In genomic region chr19:48634036-48634342, GRCh38 we compare ENCODE assay signal across 8 cellular contexts. TPM values are rescaled to one million over a fixed set of nuclear protein-coding genes. Genes with fewer than 3 reads are reported as not detected.
DNase-seq lines count a peak whose midpoint lies in the region; ATAC-seq and TF ChIP-seq lines count a peak whose summit lies in the region.

No MANE protein-coding gene starts in this region.

- H3K9me3 ChIP-seq in SU-DHL-6 (ENCODE audit: insufficient read depth, low read length) (no peaks in the 10 kb centered on the region), skeletal muscle satellite cell (replicated peaks; ENCODE audit: low read length) (no peaks in the 10 kb centered on the region)

- H3K4me2 ChIP-seq in SU-DHL-6 (ENCODE audit: low read depth, low read length, poor library complexity, severe bottlenecking) = peak overlapping the region; percentile 89
- H3K4me2 ChIP-seq in skeletal muscle satellite cell (ENCODE audit: low read length) = peak overlapping the region; percentile 86

- no peaks in the 10 kb centered on the region for H3K9me2 ChIP-seq in SU-DHL-6 (replicated peaks; ENCODE audit: insufficient read depth, low read length)

- no peaks in the 10 kb centered on the region for H3K79me2 ChIP-seq in SU-DHL-6 (ENCODE audit: insufficient read depth, low read length)

- no peak for DNase-seq in fibroblast of mammary gland (ENCODE audit: low read depth)
- DNase-seq in germinal center (ENCODE audit: low spot score) = no peak
- no peak for DNase-seq in G401 (ENCODE audit: low spot score)
- DNase-seq in NCI-H748 (lab: John Stamatoyannopoulos, UW; ENCODE audit: unreplicated experiment) = no peak

- H3K4me3 ChIP-seq in GM12875 (ENCODE audit: low read depth, low read length) (peak overlapping the region; percentile 47), SU-DHL-6 (ENCODE audit: insufficient read depth, low read length, poor library complexity, severe bottlenecking) (peak overlapping the region; percentile 52), fibroblast of mammary gland (ENCODE audit: control insufficient read depth, low read depth, low read length) (peak overlapping the region; percentile 33), skeletal muscle satellite cell (ENCODE audit: low read length) (peak overlapping the region; percentile 65)

- H3F3A ChIP-seq in SU-DHL-6 (ENCODE audit: insufficient read depth) = peaks cover 21% of the 10 kb centered on the region

- peak overlapping the region; percentile 93 for H3K9ac ChIP-seq in SU-DHL-6 (ENCODE audit: low read length)
- H3K9ac ChIP-seq in skeletal muscle satellite cell (ENCODE audit: low read depth, low read length) = peak overlapping the region; percentile 68

- H4K20me1 ChIP-seq in SU-DHL-6 (ENCODE audit: low read depth, low read length) = no peaks in the 10 kb centered on the region

- peak overlapping the region; percentile 67 for H3K27ac ChIP-seq in SU-DHL-6 (ENCODE audit: low read depth, low read length)

- no peaks in the 10 kb centered on the region for H3K36me3 ChIP-seq in SU-DHL-6 (ENCODE audit: low read length)
- no peaks in the 10 kb centered on the region for H3K36me3 ChIP-seq in skeletal muscle satellite cell (ENCODE audit: insufficient read depth, low read length)

- in situ Hi-C loops in G401 (cut with HindIII; ENCODE audit: low sequenced_read_pairs) = no loop called here

- ATAC-seq in GM21447 (IDR thresholded peaks at IDR 0.05; ENCODE audit: unreplicated experiment) = no peak

- peaks cover 62% of the 10 kb centered on the region for H3K4me1 ChIP-seq in skeletal muscle satellite cell (ENCODE audit: control insufficient read depth, insufficient read depth, low read length)

- H3K27me3 ChIP-seq in SU-DHL-6 (ENCODE audit: low read length) (no peaks in the 10 kb centered on the region), skeletal muscle satellite cell (ENCODE audit: control insufficient read depth, insufficient read depth, low read length) (no peaks in the 10 kb centered on the region)

- no peak for TF ChIP-seq CTCF in GM12875 (IDR thresholded peaks at IDR 0.05; ENCODE audit: borderline replicate concordance, insufficient read depth, low read depth, low read length)
- TF ChIP-seq CTCF in SU-DHL-6 (IDR thresholded peaks at IDR 0.05; ENCODE audit: insufficient read depth, low read length, poor library complexity, severe bottlenecking) = no peak
- TF ChIP-seq CTCF in fibroblast of mammary gland (conservative IDR thresholded peaks at IDR 0.05; ENCODE audit: control insufficient read depth, insufficient read depth, low read depth, low read length) = no peak

- H2AFZ ChIP-seq in SU-DHL-6 (ENCODE audit: low read depth, low read length, severe bottlenecking) = peak overlapping the region; percentile 44

RNA-seq across cellular contexts. Expression of gene DBP, which starts 3.2 kb away (rescaled TPM):
- 1.7 and 3.0 TPM in 2 replicates for total RNA-seq in skeletal muscle satellite cell (2012; rRNA removed)
- 25.5 and 40.0 TPM in 2 replicates for total RNA-seq in G401 (2014; rRNA removed; shearing (Covaris generic))

RNA-seq across cellular contexts. Expression of gene CA11, which starts 12.0 kb away (rescaled TPM):
- 0.44 and 0.51 TPM in 2 replicates for total RNA-seq in skeletal muscle satellite cell (2012; rRNA removed)
- 103 TPM in 2 replicates for total RNA-seq in G401 (2014; rRNA removed; shearing (Covaris generic))

RNA-seq across cellular contexts. Expression of gene SPHK2, which starts 14.7 kb away (rescaled TPM):
- total RNA-seq in skeletal muscle satellite cell (2012; rRNA removed) = 8.7 and 13.2 TPM in 2 replicates
- 16.5 and 45.7 TPM in 2 replicates for total RNA-seq in G401 (2014; rRNA removed; shearing (Covaris generic))

RNA-seq across cellular contexts. Expression of gene RPL18, which starts 15.0 kb away (rescaled TPM):
- 1,800 and 2,679 TPM in 2 replicates for total RNA-seq in skeletal muscle satellite cell (2012; rRNA removed)
- total RNA-seq in G401 (2014; rRNA removed; shearing (Covaris generic)) = 3,072 and 3,826 TPM in 2 replicates

RNA-seq across cellular contexts. Expression of gene FAM83E, which starts 19.1 kb away (rescaled TPM):
- total RNA-seq in skeletal muscle satellite cell (2012; rRNA removed) = under 0.01 and 0.22 TPM in 2 replicates
- 0.34 TPM in 1 of 2 replicates, not detected in the other for total RNA-seq in G401 (2014; rRNA removed; shearing (Covaris generic))
